Comparison of ENCODE assay signal across 18 cellular contexts in the genomic region with DNA sequence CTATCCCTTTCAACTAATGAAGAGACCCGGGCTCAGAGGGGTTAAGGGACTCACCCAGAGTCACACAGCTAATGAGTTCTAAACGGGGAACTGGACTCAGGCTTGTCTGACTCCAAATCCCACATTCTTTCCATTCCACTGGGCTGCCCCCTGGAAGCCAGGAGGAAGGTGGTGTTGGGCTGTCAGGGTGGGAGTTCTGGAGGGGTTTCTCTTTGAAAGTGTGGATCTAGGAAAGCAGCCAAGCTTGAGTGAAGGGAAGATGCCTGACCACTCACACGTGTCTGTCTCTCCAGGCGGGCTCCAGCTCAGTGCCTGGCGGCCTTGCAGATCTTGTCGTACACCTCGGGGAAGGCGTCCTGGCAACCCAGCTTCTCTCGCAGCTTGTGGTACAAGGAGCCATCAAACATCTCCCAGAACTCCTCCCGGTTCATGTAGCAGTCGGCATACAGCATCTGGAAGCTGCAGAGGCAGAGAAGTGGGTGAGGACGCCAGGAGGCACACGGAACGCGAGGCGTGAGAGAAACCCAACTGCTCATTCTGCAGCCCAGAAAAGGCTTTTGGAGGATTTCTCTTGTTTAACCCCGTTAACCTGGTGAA. TPM values are rescaled to one million over a fixed set of nuclear protein-coding genes. Genes with fewer than 3 reads are reported as not detected.
"Had no signal": no experiment of that assay in that cellular context is flagged by ENCODE, and none has a peak within 500 bp of the region (broad histone marks: within the 10 kb centered on the region; RNA-seq: fewer than 3 reads in every experiment).

No MANE protein-coding gene starts in this region.

- DNase-seq: activated CD4-positive, alpha-beta T cell treated with anti-CD3 and anti-CD28 coated beads, Interleukin-2, amount 50 U/mL, for 4 hours; activated CD4-positive, CD25-positive, alpha-beta regulatory T cell treated with anti-CD3 and anti-CD28 coated beads, Interleukin-2, amount 50 U/mL, for 72 hours; activated gamma-delta T cell; activated naive CD8-positive, alpha-beta T cell treated with anti-CD3 and anti-CD28 coated beads, Interleukin-2, amount 10 ng/mL, durations not matched to agents 7 days and 5 days; activated T-cell treated with anti-CD3 and anti-CD28 coated beads, Interleukin-2, amount 50 U/mL, for 72 hours; aorta; kidney; mesendoderm; psoas muscle; stimulated activated CD4-positive, alpha-beta T cell treated with anti-CD3 and anti-CD28 coated beads, Interleukin-1b, Interleukin-23, amount 100 ng/mL, for 48 hours; stimulated activated naive CD8-positive, alpha-beta T cell treated with anti-CD3 and anti-CD28 coated beads, Interleukin-15, amount 100 ng/mL, for 72 hours; T-cell had no signal

- H3K4me1 Mint-ChIP-seq: activated naive CD8-positive, alpha-beta T cell treated with anti-CD3 and anti-CD28 coated beads, Interleukin-2, amount 10 ng/mL, durations not matched to agents 7 days and 5 days; stimulated activated naive CD8-positive, alpha-beta T cell treated with anti-CD3 and anti-CD28 coated beads, Interleukin-15, amount 100 ng/mL, for 72 hours; T-cell had no signal

- H3K27ac Mint-ChIP-seq: activated naive CD8-positive, alpha-beta T cell treated with anti-CD3 and anti-CD28 coated beads, Interleukin-2, amount 10 ng/mL, durations not matched to agents 7 days and 5 days; activated T-cell treated with anti-CD3 and anti-CD28 coated beads, Interleukin-2, amount 50 U/mL, for 72 hours; T-cell had no signal

- H3K27me3 Mint-ChIP-seq: activated naive CD8-positive, alpha-beta T cell treated with anti-CD3 and anti-CD28 coated beads, Interleukin-2, amount 10 ng/mL, durations not matched to agents 7 days and 5 days; stimulated activated naive CD8-positive, alpha-beta T cell treated with anti-CD3 and anti-CD28 coated beads, Interleukin-15, amount 100 ng/mL, for 72 hours; T-cell had no signal

- H3K27ac ChIP-seq: psoas muscle, SK-N-MC had no signal

- H3K4me3 Mint-ChIP-seq: activated naive CD8-positive, alpha-beta T cell treated with anti-CD3 and anti-CD28 coated beads, Interleukin-2, amount 10 ng/mL, durations not matched to agents 7 days and 5 days; activated T-cell treated with anti-CD3 and anti-CD28 coated beads, Interleukin-2, amount 50 U/mL, for 72 hours; stimulated activated naive CD8-positive, alpha-beta T cell treated with anti-CD3 and anti-CD28 coated beads, Interleukin-15, amount 100 ng/mL, for 72 hours; T-cell had no signal

- ATAC-seq: activated T-cell treated with anti-CD3 and anti-CD28 coated beads, Interleukin-2, amount 50 U/mL, for 72 hours; esophagus mucosa; psoas muscle; sciatic nerve; stimulated activated naive CD8-positive, alpha-beta T cell treated with anti-CD3 and anti-CD28 coated beads, Interleukin-15, amount 100 ng/mL, for 72 hours; T-cell had no signal

- H3K9me3 Mint-ChIP-seq: activated naive CD8-positive, alpha-beta T cell treated with anti-CD3 and anti-CD28 coated beads, Interleukin-2, amount 10 ng/mL, durations not matched to agents 7 days and 5 days; activated T-cell treated with anti-CD3 and anti-CD28 coated beads, Interleukin-2, amount 50 U/mL, for 72 hours; stimulated activated naive CD8-positive, alpha-beta T cell treated with anti-CD3 and anti-CD28 coated beads, Interleukin-15, amount 100 ng/mL, for 72 hours had no signal

- H3K27me3 ChIP-seq: hepatocyte had no signal

- H3K9me3 ChIP-seq: psoas muscle, thoracic aorta had no signal

- H3K4me3 ChIP-seq: hepatocyte, psoas muscle, SK-N-MC, thoracic aorta had no signal

RNA-seq across cellular contexts. Expression of a gene that starts 50.9 kb away (rescaled TPM):
- total RNA-seq: osteocyte had no signal
